Comparison of ENCODE assay signal across 8 cellular contexts in the genomic region with DNA sequence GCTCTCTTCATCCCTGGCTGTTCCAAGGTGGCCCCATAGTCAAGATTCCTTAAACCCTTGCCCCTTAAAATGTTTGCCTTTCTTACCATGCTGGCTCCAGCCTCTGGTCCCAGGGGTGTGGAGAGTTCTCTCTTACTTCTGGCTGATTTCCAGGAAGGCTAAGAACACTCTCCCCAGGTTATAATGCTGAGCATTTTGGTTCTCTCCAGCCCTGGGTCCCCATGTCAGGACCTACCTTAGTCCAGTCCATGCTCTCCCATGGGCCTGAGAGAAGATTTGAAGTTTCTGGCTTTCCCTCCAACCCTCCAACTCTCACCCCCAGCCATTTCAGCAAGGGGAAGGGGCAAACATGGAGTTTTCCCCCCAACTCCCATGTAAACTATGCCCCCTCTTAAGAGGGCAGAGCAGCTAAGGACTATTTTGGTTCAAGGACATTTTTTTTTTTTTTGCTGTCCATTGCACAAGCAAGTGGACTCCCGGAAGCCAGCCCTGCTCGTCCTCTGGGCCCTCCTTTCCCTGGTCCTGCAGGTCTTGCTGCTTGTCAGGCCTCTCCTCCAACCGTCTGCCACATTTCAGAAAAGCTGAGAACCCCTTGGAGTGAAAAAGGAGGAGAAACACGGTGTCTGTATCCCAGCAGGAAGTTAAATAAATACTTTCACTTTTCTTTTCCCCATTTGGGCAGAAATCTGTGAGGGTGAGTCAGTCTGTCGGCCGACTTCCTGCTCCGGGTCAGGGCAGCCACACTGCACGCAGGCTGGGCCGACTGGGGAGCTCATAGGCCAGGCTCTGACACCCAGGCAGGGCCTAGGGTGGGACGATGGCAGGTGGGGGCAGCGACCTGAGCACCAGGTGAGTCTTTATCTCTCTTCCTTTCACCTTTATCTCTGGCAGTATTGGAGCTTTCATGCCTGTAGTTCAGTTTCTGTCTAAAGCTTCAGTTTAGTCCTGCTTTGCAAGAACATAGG. TPM values are rescaled to one million over a fixed set of nuclear protein-coding genes. Genes with fewer than 3 reads are reported as not detected.
DNase-seq lines count a peak whose midpoint lies in the region; ATAC-seq and TF ChIP-seq lines count a peak whose summit lies in the region.

A gene (plus strand): TSS at position 741 of the 965 bp plus-strand sequence. CDS start 77 bp downstream, at position 818.

- H3K27ac ChIP-seq in fibroblast of lung (ENCODE audit: insufficient read depth, low read length): peak within 1 kb of the TSS; percentile 94
- peak within 1 kb of the TSS in 1 of 2 donors; percentile 80 for H3K27ac ChIP-seq in ovary
- H3K27ac ChIP-seq in thoracic aorta: peak within 1 kb of the TSS; percentile 49 to 70

- intact Hi-C loops in ovary (cut with DNase I): no loop called here

- peak within 1 kb of the TSS; percentile 73 for H3K4me2 ChIP-seq in fibroblast of lung (ENCODE audit: extremely low read depth, insufficient read depth, low read length)

- no peak for TF ChIP-seq EP300 in ovary (IDR thresholded peaks at IDR 0.05)

- H4K20me1 ChIP-seq in fibroblast of lung (ENCODE audit: control insufficient read depth, extremely low read depth, insufficient read depth, low read length): no peaks in the 10 kb centered on the region

- peaks cover 10% of the 10 kb centered on the region for H3K79me2 ChIP-seq in fibroblast of lung (ENCODE audit: control insufficient read depth, insufficient read depth, low read length)

- H3K9ac ChIP-seq in fibroblast of lung (ENCODE audit: insufficient read depth, low read length): peak within 1 kb of the TSS; percentile 48

- TF ChIP-seq CTCF in fibroblast of lung (conservative IDR thresholded peaks at IDR 0.05 in 1 of 2, IDR thresholded peaks at IDR 0.05 in 1 of 2; ENCODE audit: low read depth in 1 of 2, low read length in 2 of 2) (no peak), ovary (IDR thresholded peaks at IDR 0.05) (no peak), thoracic aorta (IDR thresholded peaks at IDR 0.05) (no peak)

- peak within 1 kb of the TSS; percentile 90 for H2AFZ ChIP-seq in fibroblast of lung (ENCODE audit: low read length)

- no peaks in the 10 kb centered on the region for H3K27me3 ChIP-seq in fibroblast of lung (ENCODE audit: control insufficient read depth, insufficient read depth, low read length)
- H3K27me3 ChIP-seq in ovary: no peaks in the 10 kb centered on the region
- no peaks in the 10 kb centered on the region for H3K27me3 ChIP-seq in thoracic aorta (replicated peaks; ENCODE audit: insufficient read depth)

- 1 to 4% (median 2%) methylated on average over 11 of the region's 11 CpGs for WGBS in ovary, 3 donors

- no peak for TF ChIP-seq POLR2A in ovary (IDR thresholded peaks at IDR 0.05)

- H3K4me1 ChIP-seq in fibroblast of lung (ENCODE audit: control insufficient read depth, extremely low read depth, insufficient read depth, low read length): no peaks in the 10 kb centered on the region
- peaks cover 6% of the 10 kb centered on the region for H3K4me1 ChIP-seq in ovary (ENCODE audit: insufficient read depth)
- peaks cover 5 to 8% of the 10 kb centered on the region in 2 donors for H3K4me1 ChIP-seq in thoracic aorta (ENCODE audit: control insufficient read depth in 1 of 2, low read depth in 2 of 2)

- DNase-seq in OCI-M1 (lab: John Stamatoyannopoulos, UW) (peak; percentile 92), activated T-cell treated with anti-CD3 and anti-CD28 coated beads for 4 hours (peak; percentile 68), fibroblast of lung (ENCODE audit: low read depth in 2 of 2) (peak; percentile 81 to 85), ovary (peak; percentile 62 to 80 (median 66)), thoracic aorta (ENCODE audit: low spot score) (peak; percentile 28), DMS 273 treated with DMSO at 0.1 percent for 48 hours (lab: John Stamatoyannopoulos, UW) (no peak)

- ATAC-seq in GM18520 (IDR thresholded peaks at IDR 0.05; ENCODE audit: unreplicated experiment) (peak; percentile 86), HG02973 (IDR thresholded peaks at IDR 0.05; ENCODE audit: unreplicated experiment) (peak; percentile 84), thoracic aorta (ENCODE audit: insufficient number of reproducible peaks, low FRiP score, low read depth) (peak; percentile 85)

- H3K36me3 ChIP-seq in fibroblast of lung (ENCODE audit: control insufficient read depth, insufficient read depth, low read length): no peaks in the 10 kb centered on the region
- H3K36me3 ChIP-seq in ovary: no peaks in the 10 kb centered on the region
- H3K36me3 ChIP-seq in thoracic aorta: no peaks in the 10 kb centered on the region

- H3K9me3 ChIP-seq in fibroblast of lung (ENCODE audit: control insufficient read depth, insufficient read depth, low read depth, low read length) (no peaks in the 10 kb centered on the region), ovary (no peaks in the 10 kb centered on the region), thoracic aorta (peaks cover 4% of the 10 kb centered on the region)

- H3K4me3 ChIP-seq in fibroblast of lung (replicated peaks in 1 of 4; ENCODE audit: control extremely low read depth in 1 of 4, insufficient read depth in 1 of 4, low read depth in 3 of 4, low read length in 4 of 4) (peak within 1 kb of the TSS; percentile 49 to 71 (median 60)), ovary (peak within 1 kb of the TSS; percentile 53), thoracic aorta (peak within 1 kb of the TSS; percentile 88)

RNA-seq across cellular contexts. Expression of the gene that starts here (rescaled TPM):
- total RNA-seq in fibroblast of lung: 9.8 and 10.9 TPM in 2 replicates
- polyA plus RNA-seq in fibroblast of lung: 15.7 and 16.9 TPM in 2 replicates
- polyA plus RNA-seq in fibroblast of lung (2012): 15.3 and 16.3 TPM in 2 replicates
- 6.7 and 9.4 TPM in 2 replicates for polyA minus RNA-seq in fibroblast of lung (ENCODE audit: low replicate concordance)
- 10 to 100 TPM in 6 of 7 donors, 1 to 10 TPM in 1; 7.1 to 23.8 (median 19.4) TPM for total RNA-seq in ovary
- polyA plus RNA-seq in ovary: 10 to 100 TPM; 11.1 to 31.3 TPM
- total RNA-seq in thoracic aorta: 10 to 100 TPM; 11.4 to 11.5 TPM
